In genomic region chr9:68951879-68952659, GRCh38 we compare ENCODE assay signal across 11 cellular contexts.
DNase-seq lines count a peak whose midpoint lies in the region; ATAC-seq, FAIRE-seq and TF ChIP-seq lines count a peak whose summit lies in the region.
"Had no signal": no experiment of that assay in that cellular context is flagged by ENCODE, and none has a peak within 500 bp of the region (broad histone marks: within the 10 kb centered on the region; RNA-seq: fewer than 3 reads in every experiment).

No MANE protein-coding gene starts in this region.

- DNase-seq in CD1c-positive myeloid dendritic cell (ENCODE audit: extremely low spot score) (peak; percentile 87), SKM-1 (lab: John Stamatoyannopoulos, UW; ENCODE audit: unreplicated experiment) (peak; percentile 34), HTR-8/SVneo (ENCODE audit: insufficient read length, low spot score) (no peak), progenitor cell of endocrine pancreas (ENCODE audit: low spot score, unreplicated experiment) (no peak), glomerular visceral epithelial cell (ENCODE audit: extremely low spot score) (no peak), NCI-H2107 treated with DMSO at 0.1 percent for 48 hours (lab: John Stamatoyannopoulos, UW; ENCODE audit: unreplicated experiment) (no peak)
- DNase-seq: activated naive CD8-positive, alpha-beta T cell treated with anti-CD3 and anti-CD28 coated beads for 36 hours; DMS153; Peyer's patch had no signal

- H3K27ac Mint-ChIP-seq in progenitor cell of endocrine pancreas, result no peak overlapping the region
- H3K27ac Mint-ChIP-seq: activated naive CD8-positive, alpha-beta T cell treated with anti-CD3 and anti-CD28 coated beads for 36 hours had no signal

- H3K4me1 Mint-ChIP-seq in progenitor cell of endocrine pancreas (ENCODE audit: low read depth), result peaks cover 9% of the 10 kb centered on the region

- no peaks in the 10 kb centered on the region for H3K36me3 Mint-ChIP-seq in progenitor cell of endocrine pancreas (ENCODE audit: insufficient read depth)

- H3K9me3 Mint-ChIP-seq in progenitor cell of endocrine pancreas (ENCODE audit: low read depth), result no peaks in the 10 kb centered on the region
- H3K9me3 Mint-ChIP-seq: activated naive CD8-positive, alpha-beta T cell treated with anti-CD3 and anti-CD28 coated beads for 36 hours had no signal

- ATAC-seq in GM19035 (IDR thresholded peaks at IDR 0.05; ENCODE audit: unreplicated experiment) (peak; percentile 49), HG02981 (IDR thresholded peaks at IDR 0.05; ENCODE audit: unreplicated experiment) (peak; percentile 68)

- no peak for FAIRE-seq in HTR-8/SVneo (lab: Jason Lieb, UNC)

- H3K4me3 Mint-ChIP-seq in progenitor cell of endocrine pancreas (ENCODE audit: low read depth), result no peak overlapping the region
- H3K4me3 Mint-ChIP-seq: activated naive CD8-positive, alpha-beta T cell treated with anti-CD3 and anti-CD28 coated beads for 36 hours had no signal

- H3K27me3 Mint-ChIP-seq in progenitor cell of endocrine pancreas, result no peaks in the 10 kb centered on the region

- no peak for TF ChIP-seq CTCF in progenitor cell of endocrine pancreas (IDR thresholded peaks at IDR 0.05; ENCODE audit: unreplicated experiment)

Comparison
In these comparisons a context has a peak if more than half of its experiments do, and no peak if none do; other contexts are left out.
1. DNase-seq: peak in CD1c-positive myeloid dendritic cell (single experiment) and SKM-1 (single experiment); none in HTR-8/SVneo (single experiment), progenitor cell of endocrine pancreas (single experiment), glomerular visceral epithelial cell (single experiment) and NCI-H2107 treated with DMSO at 0.1 percent for 48 hours (single experiment).